Comparison of ENCODE assay signal across 16 cellular contexts in genomic region chr2:197312186-197312585, GRCh38. TPM values are rescaled to one million over a fixed set of nuclear protein-coding genes. Genes with fewer than 3 reads are reported as not detected.
DNase-seq lines count a peak whose midpoint lies in the region; ATAC-seq and TF ChIP-seq lines count a peak whose summit lies in the region.
"Had no signal": no experiment of that assay in that cellular context is flagged by ENCODE, and none has a peak within 500 bp of the region (broad histone marks: within the 10 kb centered on the region; RNA-seq: fewer than 3 reads in every experiment).

No MANE protein-coding gene starts in this region.

- H2AFZ ChIP-seq in OCI-LY1 (ENCODE audit: low read length) (no peak overlapping the region), neuronal stem cell (ENCODE audit: low read length) (peak overlapping the region; percentile 99)

- POLR2A ChIA-PET in activated CD4-positive, alpha-beta T cell treated with anti-CD3 and anti-CD28 coated beads, Interleukin-2, amount 10 ng/mL, durations not matched to agents 7 days and 5 days (lab: Charles Lee), result no interaction called here

- H3K4me2 ChIP-seq in OCI-LY1 (ENCODE audit: low read length) (no peak overlapping the region; the same call in 1 of the 2 replicates), neuronal stem cell (ENCODE audit: insufficient read depth, low read length, poor library complexity, severe bottlenecking) (no peak overlapping the region)

- H3K4me1 Mint-ChIP-seq in activated CD4-positive, alpha-beta T cell treated with anti-CD3 and anti-CD28 coated beads, Interleukin-2, amount 10 ng/mL, durations not matched to agents 7 days and 5 days, result peaks cover 50% of the 10 kb centered on the region
- peaks cover 62% of the 10 kb centered on the region for H3K4me1 Mint-ChIP-seq in activated naive CD8-positive, alpha-beta T cell treated with anti-CD3 and anti-CD28 coated beads, Interleukin-2, amount 50 U/mL, for 24 hours

- CTCF ChIA-PET in activated CD4-positive, alpha-beta T cell treated with anti-CD3 and anti-CD28 coated beads, Interleukin-2, amount 10 ng/mL, durations not matched to agents 7 days and 5 days (lab: Charles Lee), result interaction anchor here (1.0 to 1.9 kb wide), 7 partner anchors 9 to 107 kb away, joined by 3 to 6 read pairs (median 4); no protein-coding TSS in a partner anchor

- no peak overlapping the region for H2BK5ac ChIP-seq in neuronal stem cell (ENCODE audit: low read length)

- H3K4me3 ChIP-seq in OCI-LY1 (ENCODE audit: low read depth, low read length, poor library complexity, severe bottlenecking) (no peak overlapping the region), neuronal stem cell (ENCODE audit: low read length in 2 of 2) (no peak overlapping the region)
- H3K4me3 ChIP-seq: pancreas had no signal

- no peak overlapping the region for H3K27ac Mint-ChIP-seq in activated CD4-positive, alpha-beta T cell treated with anti-CD3 and anti-CD28 coated beads, Interleukin-2, amount 10 ng/mL, durations not matched to agents 7 days and 5 days
- peak overlapping the region; percentile 90 for H3K27ac Mint-ChIP-seq in activated naive CD8-positive, alpha-beta T cell treated with anti-CD3 and anti-CD28 coated beads, Interleukin-2, amount 50 U/mL, for 24 hours

- H3K36me3 ChIP-seq in OCI-LY1 (ENCODE audit: insufficient read depth, low read length) (no peaks in the 10 kb centered on the region), neuronal stem cell (replicated peaks in 1 of 2; ENCODE audit: control insufficient read depth in 2 of 2, insufficient read depth in 2 of 2, low read length in 2 of 2) (no peaks in the 10 kb centered on the region)
- H3K36me3 ChIP-seq: pancreas had no signal

- no peaks in the 10 kb centered on the region for H3F3A ChIP-seq in OCI-LY1 (ENCODE audit: insufficient read depth, low read length)

- no peaks in the 10 kb centered on the region for H3K9me2 ChIP-seq in OCI-LY1 (ENCODE audit: low read depth, low read length)

- H2AK5ac ChIP-seq in neuronal stem cell (ENCODE audit: low read depth, low read length), result no peak overlapping the region

- H3K4me1 ChIP-seq in OCI-LY1 (ENCODE audit: insufficient read depth, low read length, severe bottlenecking) (peaks cover 41% of the 10 kb centered on the region), neuronal stem cell (ENCODE audit: control insufficient read depth in 2 of 2, insufficient read depth in 1 of 2, low read depth in 1 of 2, low read length in 2 of 2) (peaks cover 0 to 3% of the 10 kb centered on the region in 2 donors)

- no peak for TF ChIP-seq CTCF in OCI-LY1 (IDR thresholded peaks at IDR 0.05; ENCODE audit: low read length)

- no peaks in the 10 kb centered on the region for H3K9me3 ChIP-seq in OCI-LY1 (ENCODE audit: low read length)
- no peaks in the 10 kb centered on the region for H3K9me3 ChIP-seq in neuronal stem cell (replicated peaks in 1 of 2; ENCODE audit: control insufficient read depth in 2 of 2, insufficient read depth in 1 of 2, low read depth in 1 of 2, low read length in 2 of 2)
- H3K9me3 ChIP-seq: pancreas had no signal

- no peak overlapping the region for H3K14ac ChIP-seq in neuronal stem cell (ENCODE audit: low read length)

- no peak overlapping the region for H2BK120ac ChIP-seq in neuronal stem cell (ENCODE audit: low read depth, low read length)

- no CpG with 5 or more reads among the region's 3 CpGs for WGBS in neuronal stem cell (ENCODE audit: extremely low coverage in 2 of 2, insufficient read length in 2 of 2, insufficient replicate concordance in 1 of 2), 2 donors

- H2BK15ac ChIP-seq in neuronal stem cell (ENCODE audit: low read length), result no peak overlapping the region

- no peaks in the 10 kb centered on the region for H3K79me1 ChIP-seq in neuronal stem cell (ENCODE audit: low read depth, low read length)

- H3K4ac ChIP-seq in neuronal stem cell (ENCODE audit: low read length), result no peak overlapping the region

- peaks cover 19% of the 10 kb centered on the region for H3K36me3 Mint-ChIP-seq in activated CD4-positive, alpha-beta T cell treated with anti-CD3 and anti-CD28 coated beads, Interleukin-2, amount 10 ng/mL, durations not matched to agents 7 days and 5 days (ENCODE audit: low read depth)
- H3K36me3 Mint-ChIP-seq in activated naive CD8-positive, alpha-beta T cell treated with anti-CD3 and anti-CD28 coated beads, Interleukin-2, amount 50 U/mL, for 24 hours (ENCODE audit: low read depth), result peaks cover 11% of the 10 kb centered on the region

- no peak overlapping the region for H4K8ac ChIP-seq in neuronal stem cell (ENCODE audit: low read depth, low read length)

- no peak for DNase-seq in activated CD4-positive, alpha-beta T cell treated with anti-CD3 and anti-CD28 coated beads, Interleukin-2, amount 10 ng/mL, durations not matched to agents 7 days and 5 days
- no peak for DNase-seq in activated CD4-positive, alpha-beta T cell treated with anti-CD3 and anti-CD28 coated beads for 48 hours
- no peak for DNase-seq in activated naive CD8-positive, alpha-beta T cell treated with anti-CD3 and anti-CD28 coated beads, Interleukin-2, amount 50 U/mL, for 24 hours
- DNase-seq in neuronal stem cell (ENCODE audit: low spot score) (no peak), cortex of kidney (lab: John Stamatoyannopoulos, UW) (no peak)
- DNase-seq: activated CD4-positive, alpha-beta T cell treated with anti-CD3 and anti-CD28 coated beads, Interleukin-2, amount 50 U/mL, for 1 hour; activated effector memory CD4-positive, alpha-beta T cell treated with Interleukin-2 at 50 U/mL for 16 hours; HCEC 1CT; hippocampal formation; NCI-H1048; NCI-H2107; NCI-H82; pancreas had no signal

- no peaks in the 10 kb centered on the region for H3K27me3 ChIP-seq in OCI-LY1 (ENCODE audit: insufficient read depth, low read length)
- peaks cover 0 to 71% (median 16%) of the 10 kb centered on the region in 3 experiments for H3K27me3 ChIP-seq in neuronal stem cell (ENCODE audit: control insufficient read depth in 3 of 3, insufficient read depth in 3 of 3, low read depth in 1 of 3, low read length in 3 of 3)
- H3K27me3 ChIP-seq: pancreas had no signal

- no peak overlapping the region for H2BK12ac ChIP-seq in neuronal stem cell (ENCODE audit: low read length)

- H3K9me3 Mint-ChIP-seq in activated CD4-positive, alpha-beta T cell treated with anti-CD3 and anti-CD28 coated beads, Interleukin-2, amount 10 ng/mL, durations not matched to agents 7 days and 5 days, result no peaks in the 10 kb centered on the region
- H3K9me3 Mint-ChIP-seq in activated naive CD8-positive, alpha-beta T cell treated with anti-CD3 and anti-CD28 coated beads, Interleukin-2, amount 50 U/mL, for 24 hours, result no peaks in the 10 kb centered on the region

- no peak overlapping the region for H3K18ac ChIP-seq in neuronal stem cell (ENCODE audit: low read length)

- no peaks in the 10 kb centered on the region for H3K27me3 Mint-ChIP-seq in activated CD4-positive, alpha-beta T cell treated with anti-CD3 and anti-CD28 coated beads, Interleukin-2, amount 10 ng/mL, durations not matched to agents 7 days and 5 days
- H3K27me3 Mint-ChIP-seq in activated naive CD8-positive, alpha-beta T cell treated with anti-CD3 and anti-CD28 coated beads, Interleukin-2, amount 50 U/mL, for 24 hours, result no peaks in the 10 kb centered on the region

- peaks cover 19% of the 10 kb centered on the region for H3K79me2 ChIP-seq in OCI-LY1 (ENCODE audit: insufficient read depth, low read length)

- no peak overlapping the region for H4K91ac ChIP-seq in neuronal stem cell (ENCODE audit: low read depth, low read length, poor library complexity)

- peak overlapping the region; percentile 81 for H3K4me3 Mint-ChIP-seq in activated CD4-positive, alpha-beta T cell treated with anti-CD3 and anti-CD28 coated beads, Interleukin-2, amount 10 ng/mL, durations not matched to agents 7 days and 5 days
- peak overlapping the region; percentile 85 for H3K4me3 Mint-ChIP-seq in activated naive CD8-positive, alpha-beta T cell treated with anti-CD3 and anti-CD28 coated beads, Interleukin-2, amount 50 U/mL, for 24 hours

- H3K27ac ChIP-seq in OCI-LY1 (ENCODE audit: low read depth, low read length, poor library complexity, severe bottlenecking) (peak overlapping the region; percentile 26), neuronal stem cell (replicated peaks; ENCODE audit: low read length) (no peak overlapping the region)

- H3K23ac ChIP-seq in neuronal stem cell (ENCODE audit: low read depth, low read length, poor library complexity), result no peak overlapping the region

- no peaks in the 10 kb centered on the region for H4K20me1 ChIP-seq in OCI-LY1 (ENCODE audit: insufficient read depth, low read length)

- no peak for ATAC-seq in activated naive CD8-positive, alpha-beta T cell treated with anti-CD3 and anti-CD28 coated beads, Interleukin-2, amount 50 U/mL, for 24 hours
- ATAC-seq in HG03108 (IDR thresholded peaks at IDR 0.05; ENCODE audit: unreplicated experiment) (no peak), HG02588 (IDR thresholded peaks at IDR 0.05; ENCODE audit: unreplicated experiment) (no peak)
- ATAC-seq: pancreas had no signal

- H3K9ac ChIP-seq in OCI-LY1 (ENCODE audit: low read length) (no peak overlapping the region), neuronal stem cell (ENCODE audit: low read depth, low read length, poor library complexity) (no peak overlapping the region)

RNA-seq across cellular contexts. Expression of gene ANKRD44, which starts 1.6 kb away (rescaled TPM):
- 100 to 1,000 TPM; 223 to 283 TPM for total RNA-seq in activated CD4-positive, alpha-beta T cell treated with anti-CD3 and anti-CD28 coated beads, Interleukin-2, amount 10 ng/mL, durations not matched to agents 7 days and 5 days
- polyA plus RNA-seq in neuronal stem cell (2013, experiment 1 of 2), result 0.88 TPM
- 0.97 TPM for polyA plus RNA-seq in neuronal stem cell (2013, experiment 2 of 2)
